Comparison of ENCODE assay signal across 15 cellular contexts in genomic region chr10:43284341-43284910, GRCh38. TPM values are rescaled to one million over a fixed set of nuclear protein-coding genes. Genes with fewer than 3 reads are reported as not detected.
A peak's percentile ranks its signal among the peaks of the same experiment; 100 is the strongest.
DNase-seq lines count a peak whose midpoint lies in the region; ATAC-seq and TF ChIP-seq lines count a peak whose summit lies in the region.
"Had no signal": no experiment of that assay in that cellular context is flagged by ENCODE, and none has a peak within 500 bp of the region (broad histone marks: within the 10 kb centered on the region; RNA-seq: fewer than 3 reads in every experiment).

No MANE protein-coding gene starts in this region.

- H4K20me1 ChIP-seq in GM23248 (ENCODE audit: insufficient read depth) (no peaks in the 10 kb centered on the region), mammary epithelial cell (ENCODE audit: insufficient read depth, low read length) (no peaks in the 10 kb centered on the region)

- H3K79me2 ChIP-seq in GM23248 (ENCODE audit: insufficient read depth): no peaks in the 10 kb centered on the region
- no peaks in the 10 kb centered on the region for H3K79me2 ChIP-seq in mammary epithelial cell (ENCODE audit: insufficient read depth, low read length)
- H3K79me2 ChIP-seq in mesendoderm (ENCODE audit: control insufficient read depth, insufficient read depth, low read length): no peaks in the 10 kb centered on the region

- no peak overlapping the region for H2BK5ac ChIP-seq in mesendoderm (ENCODE audit: low read length)

- BruUV-seq in mammary epithelial cell (replicated peaks; lab: Mats Ljungman, UMichigan): no TSS peak

- H4K8ac ChIP-seq in mesendoderm (ENCODE audit: low read depth, low read length): no peak overlapping the region

- H3K27me3 ChIP-seq in GM23248 (replicated peaks; ENCODE audit: insufficient read depth): peaks cover 11% of the 10 kb centered on the region; the same call in 1 of the 2 replicates
- no peaks in the 10 kb centered on the region for H3K27me3 ChIP-seq in mammary epithelial cell (ENCODE audit: insufficient read depth, low read length)
- no peaks in the 10 kb centered on the region for H3K27me3 ChIP-seq in mesendoderm (ENCODE audit: insufficient read depth, low read length, poor library complexity)
- H3K27me3 ChIP-seq: pancreas had no signal

- ATAC-seq in GM18861 (IDR thresholded peaks at IDR 0.05; ENCODE audit: unreplicated experiment) (no peak), GM21717 (IDR thresholded peaks at IDR 0.05; ENCODE audit: unreplicated experiment) (no peak), GM19452 (IDR thresholded peaks at IDR 0.05; ENCODE audit: unreplicated experiment) (no peak)
- ATAC-seq: left ventricle myocardium superior had no signal

- H3K27ac ChIP-seq in GM23248: no peak overlapping the region
- H3K27ac ChIP-seq in mammary epithelial cell (ENCODE audit: insufficient read depth, low read depth, low read length): no peak overlapping the region
- H3K27ac ChIP-seq in mesendoderm (ENCODE audit: low read depth, low read length): no peak overlapping the region
- H3K27ac ChIP-seq: pancreas, VCaP had no signal

- H3K4me2 ChIP-seq in GM23248 (ENCODE audit: unreplicated experiment) (no peak overlapping the region), mammary epithelial cell (ENCODE audit: insufficient read depth, low read depth, low read length) (no peak overlapping the region), mesendoderm (ENCODE audit: low read length) (no peak overlapping the region)

- TF ChIP-seq CTCF in mammary epithelial cell (conservative IDR thresholded peaks at IDR 0.05 in 1 of 2, IDR thresholded peaks at IDR 0.05 in 1 of 2; ENCODE audit: extremely low read depth in 1 of 2, insufficient read depth in 1 of 2, low read depth in 1 of 2, low read length in 2 of 2): no peak

- intact Hi-C loops in mammary epithelial cell (cut with micrococcal nuclease): no loop called here

- H3K18ac ChIP-seq in mesendoderm (ENCODE audit: low read length): no peak overlapping the region

- H2AK5ac ChIP-seq in mesendoderm (ENCODE audit: low read length): no peak overlapping the region

- H3K9ac ChIP-seq in GM23248 (no peak overlapping the region), mammary epithelial cell (ENCODE audit: insufficient read depth, low read length) (no peak overlapping the region), mesendoderm (ENCODE audit: low read length) (no peak overlapping the region)

- no peak overlapping the region for H4K5ac ChIP-seq in mesendoderm (ENCODE audit: low read length)

- H3K4me1 ChIP-seq in GM23248 (ENCODE audit: insufficient read depth): no peaks in the 10 kb centered on the region
- H3K4me1 ChIP-seq in mammary epithelial cell (ENCODE audit: insufficient read depth, low read length): peaks cover 13% of the 10 kb centered on the region
- no peaks in the 10 kb centered on the region for H3K4me1 ChIP-seq in mesendoderm (ENCODE audit: control insufficient read depth, low read depth, low read length)
- H3K4me1 ChIP-seq: pancreas had no signal

- no peaks in the 10 kb centered on the region for H3K9me3 ChIP-seq in GM23248 (ENCODE audit: low read depth)
- H3K9me3 ChIP-seq in mammary epithelial cell (replicated peaks; ENCODE audit: insufficient read depth, low read length): no peaks in the 10 kb centered on the region
- H3K9me3 ChIP-seq: pancreas had no signal

- dilution Hi-C loops in mammary epithelial cell (cut with HindIII; ENCODE audit: low sequenced_read_pairs): no loop called here

- no peaks in the 10 kb centered on the region for H3K9me2 ChIP-seq in GM23248 (ENCODE audit: insufficient read depth)

- no peak overlapping the region for H2AFZ ChIP-seq in GM23248
- H2AFZ ChIP-seq in mammary epithelial cell (ENCODE audit: low read depth, low read length): no peak overlapping the region

- no peaks in the 10 kb centered on the region for H3K36me3 ChIP-seq in GM23248 (ENCODE audit: low read depth)
- no peaks in the 10 kb centered on the region for H3K36me3 ChIP-seq in mammary epithelial cell (ENCODE audit: insufficient read depth, low read length)
- no peaks in the 10 kb centered on the region for H3K36me3 ChIP-seq in mesendoderm (ENCODE audit: control insufficient read depth, insufficient read depth, low read length)
- H3K36me3 ChIP-seq: pancreas had no signal

- 32 to 53% methylated on average over 3 of the region's 3 CpGs for WGBS in GM23248 (ENCODE audit: low coverage in 1 of 2, low lambda C conversion rate in 2 of 2, missing lambda C conversion rate in 2 of 2), 2 experiments
- 12% methylated on average over 3 of the region's 3 CpGs for WGBS in mammary epithelial cell (ENCODE audit: low coverage, missing lambda C conversion rate)
- no CpG with 5 or more reads among the region's 3 CpGs for WGBS in mesendoderm (ENCODE audit: extremely low coverage, insufficient coverage, low lambda C conversion rate)

- no peak overlapping the region for H3K4me3 ChIP-seq in GM23248
- H3K4me3 ChIP-seq in mammary epithelial cell (replicated peaks in 1 of 3; ENCODE audit: insufficient read depth in 1 of 3, low read depth in 2 of 3, low read length in 3 of 3): no peak overlapping the region
- no peak overlapping the region for H3K4me3 ChIP-seq in mesendoderm (ENCODE audit: low read length)
- H3K4me3 ChIP-seq: pancreas had no signal

- no peak overlapping the region for H3K56ac ChIP-seq in mesendoderm (ENCODE audit: low read length)

- no peak overlapping the region for H2BK15ac ChIP-seq in mesendoderm (replicated peaks; ENCODE audit: low read depth)

- no peak overlapping the region for H2BK120ac ChIP-seq in mesendoderm (ENCODE audit: low read depth, low read length)

- CTCF ChIA-PET in mammary epithelial cell (lab: Charles Lee; ENCODE audit: low non-redundant PET): no interaction called here

- in situ Hi-C loops in GM23248 (cut with MboI): no loop called here
- in situ Hi-C loops in mammary epithelial cell (cut with MboI; ENCODE audit: low sequenced_read_pairs in 2 of 2): no loop called here

- no peak overlapping the region for H3K23ac ChIP-seq in mesendoderm (ENCODE audit: low read length)

- DNase-seq in GM23248: peak; percentile 22
- DNase-seq in NAMALWA (ENCODE audit: low spot score): peak; percentile 16
- DNase-seq in mammary epithelial cell: peak; percentile 37
- DNase-seq in mesendoderm: peak; percentile 77
- DNase-seq in NCI-H2171 (lab: John Stamatoyannopoulos, UW): no peak
- DNase-seq: activated gamma-delta T cell treated with Interleukin-2 at 50 U/mL for 16 hours, left ventricle myocardium superior, MV-4-11, NCI-H510A treated with DMSO at 0.1 percent for 48 hours, pancreas, SHP77 treated with DMSO at 0.1 percent for 48 hours had no signal

- H3K79me1 ChIP-seq in mesendoderm (ENCODE audit: low read length): no peaks in the 10 kb centered on the region

- no peaks in the 10 kb centered on the region for H3F3A ChIP-seq in GM23248 (ENCODE audit: insufficient read depth)

- no peak overlapping the region for H3K4ac ChIP-seq in mesendoderm (ENCODE audit: low read depth, low read length)

RNA-seq across cellular contexts. Expression of gene RASGEF1A, which starts 17.6 kb away (rescaled TPM):
- 0.11 TPM in 1 of 2 replicates, not detected in the other for total RNA-seq in GM23248 (2014; rRNA removed; shearing (Covaris generic))
- polyA plus RNA-seq in GM23248 (2016; fragmentation: Nextera tagmentation; extraction: Ambion mirVana): 0.28 TPM in 1 of 2 replicates, not detected in the other
- total RNA-seq in mammary epithelial cell: 1 to 10 TPM in 1 of 2 donors, not detected in 1; 4.7 TPM
- 0.79 TPM for polyA plus RNA-seq in mammary epithelial cell
- polyA minus RNA-seq in mammary epithelial cell: not detected
- 6.9 TPM for polyA plus RNA-seq in mesendoderm (2013, experiment 1 of 2)
- polyA plus RNA-seq in mesendoderm (2013, experiment 2 of 2): 7.5 TPM
